Comparison of ENCODE assay signal across 19 cellular contexts in the genomic region with DNA sequence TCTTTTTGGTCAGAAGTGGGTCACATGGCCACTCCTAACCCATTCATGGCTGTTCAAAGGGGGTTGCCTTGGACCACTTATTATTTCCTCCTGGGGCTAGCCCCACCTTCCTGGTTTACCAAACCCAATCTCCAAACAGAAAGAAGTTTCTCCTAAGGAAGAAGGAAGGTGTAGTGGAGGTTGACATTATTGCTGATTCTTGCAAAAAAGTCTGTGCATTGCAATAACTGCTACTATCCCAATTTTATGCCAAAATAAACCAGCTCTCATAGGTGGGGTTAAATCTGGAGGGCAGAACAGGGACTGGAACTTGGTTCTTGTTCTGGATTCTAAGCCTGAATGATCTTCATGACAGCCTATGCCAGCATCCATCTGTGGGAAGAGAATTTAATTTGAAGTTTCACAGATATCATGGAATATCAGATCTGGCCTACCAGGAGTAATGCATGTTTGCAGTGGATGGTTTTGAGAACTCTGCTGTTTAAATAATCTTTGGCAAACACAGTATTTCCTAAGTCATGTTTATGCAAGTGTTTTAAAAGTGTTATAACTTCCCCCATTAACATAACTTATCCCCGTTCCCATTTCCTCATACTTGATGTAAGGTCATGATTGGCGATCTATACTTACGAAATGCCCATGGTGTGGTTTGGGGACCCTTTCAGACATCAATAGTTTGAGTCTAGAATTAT. TPM values are rescaled to one million over a fixed set of nuclear protein-coding genes. Genes with fewer than 3 reads are reported as not detected.
DNase-seq lines count a peak whose midpoint lies in the region; ATAC-seq and TF ChIP-seq lines count a peak whose summit lies in the region.
"Had no signal": no experiment of that assay in that cellular context is flagged by ENCODE, and none has a peak within 500 bp of the region (broad histone marks: within the 10 kb centered on the region; RNA-seq: fewer than 3 reads in every experiment).

No MANE protein-coding gene starts in this region.

- no peak overlapping the region for H3K4me3 Mint-ChIP-seq in dendritic cell treated with granulocyte-macrophage colony-stimulating factor and Interleukin-4, amounts not matched to agents 40 ng/mL and 50 ng/mL, for 4 days
- H3K4me3 Mint-ChIP-seq in memory B cell (no peak overlapping the region), type B pancreatic cell (no peak overlapping the region)

- no peak for TF ChIP-seq CTCF in type B pancreatic cell (conservative IDR thresholded peaks at IDR 0.05)

- peaks cover 67% of the 10 kb centered on the region for H3K36me3 Mint-ChIP-seq in dendritic cell treated with granulocyte-macrophage colony-stimulating factor and Interleukin-4, amounts not matched to agents 40 ng/mL and 50 ng/mL, for 4 days (ENCODE audit: low read depth)
- H3K36me3 Mint-ChIP-seq in memory B cell (peaks cover 6% of the 10 kb centered on the region), type B pancreatic cell (peaks cover 12% of the 10 kb centered on the region)

- H3K27me3 Mint-ChIP-seq in dendritic cell treated with granulocyte-macrophage colony-stimulating factor and Interleukin-4, amounts not matched to agents 40 ng/mL and 50 ng/mL, for 4 days, result no peaks in the 10 kb centered on the region
- H3K27me3 Mint-ChIP-seq in memory B cell (no peaks in the 10 kb centered on the region), type B pancreatic cell (no peaks in the 10 kb centered on the region)

- peak overlapping the region; percentile 43 for H3K27ac Mint-ChIP-seq in dendritic cell treated with granulocyte-macrophage colony-stimulating factor and Interleukin-4, amounts not matched to agents 40 ng/mL and 50 ng/mL, for 4 days
- H3K27ac Mint-ChIP-seq in memory B cell, result peak overlapping the region; percentile 20
- peak overlapping the region; percentile 33 for H3K27ac Mint-ChIP-seq in type B pancreatic cell

- peaks cover 70% of the 10 kb centered on the region for H3K4me1 Mint-ChIP-seq in dendritic cell treated with granulocyte-macrophage colony-stimulating factor and Interleukin-4, amounts not matched to agents 40 ng/mL and 50 ng/mL, for 4 days (ENCODE audit: low read depth)
- peaks cover 21% of the 10 kb centered on the region for H3K4me1 Mint-ChIP-seq in memory B cell
- peaks cover 22% of the 10 kb centered on the region for H3K4me1 Mint-ChIP-seq in type B pancreatic cell (ENCODE audit: unreplicated experiment)

- DNase-seq in SIG-M5 treated with dmso at 0.1 percent for 504 hours (lab: John Stamatoyannopoulos, UW; ENCODE audit: unreplicated experiment), result peak; percentile 71
- DNase-seq in SIG-M5 (lab: John Stamatoyannopoulos, UW), result no peak
- no peak for DNase-seq in memory B cell (ENCODE audit: low spot score in 2 of 2)
- DNase-seq in type B pancreatic cell (ENCODE audit: extremely low spot score, unreplicated experiment), result no peak
- DNase-seq in NCI-H2196 treated with DMSO at 0.1 percent for 48 hours (lab: John Stamatoyannopoulos, UW; ENCODE audit: unreplicated experiment), result no peak
- DNase-seq in COR-L47 (lab: John Stamatoyannopoulos, UW), result no peak
- DNase-seq: activated CD4-positive, CD25-positive, alpha-beta regulatory T cell; activated naive CD4-positive, alpha-beta T cell treated with anti-CD3 and anti-CD28 coated beads, Interleukin-2, amount 50 U/mL, for 16 hours; activated T-cell treated with anti-CD3 and anti-CD28 coated beads, Interleukin-2, amount 50 U/mL, for 4 hours; foreskin keratinocyte; mucosa of descending colon; NCI-H1436; NCI-H2171; NCI-H774; PC-3; right cardiac atrium; stimulated activated naive CD4-positive, alpha-beta T cell had no signal

- intact Hi-C loops in dendritic cell treated with granulocyte-macrophage colony-stimulating factor and Interleukin-4, amounts not matched to agents 40 ng/mL and 50 ng/mL, for 4 days (cut with micrococcal nuclease), result no loop called here

- H3K9me3 Mint-ChIP-seq in dendritic cell treated with granulocyte-macrophage colony-stimulating factor and Interleukin-4, amounts not matched to agents 40 ng/mL and 50 ng/mL, for 4 days, result no peaks in the 10 kb centered on the region
- H3K9me3 Mint-ChIP-seq in memory B cell (no peaks in the 10 kb centered on the region), type B pancreatic cell (peaks cover 5% of the 10 kb centered on the region)
- H3K9me3 Mint-ChIP-seq: activated T-cell treated with anti-CD3 and anti-CD28 coated beads, Interleukin-2, amount 50 U/mL, for 4 hours had no signal

- ATAC-seq in memory B cell (ENCODE audit: low read depth) (no peak), GM18502 (IDR thresholded peaks at IDR 0.05; ENCODE audit: poor library complexity, unreplicated experiment) (no peak)
- ATAC-seq: activated T-cell treated with anti-CD3 and anti-CD28 coated beads, Interleukin-2, amount 50 U/mL, for 4 hours; foreskin keratinocyte; PC-3; right cardiac atrium had no signal

RNA-seq across cellular contexts. Expression of gene ANXA4, which starts 11.9 kb away (rescaled TPM):
- 84.5 and 152 TPM in 2 replicates for total RNA-seq in type B pancreatic cell (ENCODE audit: low replicate concordance)
